In genomic region chr7:49789736-49790135, GRCh38 we compare ENCODE assay signal across 18 cellular contexts. TPM values are rescaled to one million over a fixed set of nuclear protein-coding genes. Genes with fewer than 3 reads are reported as not detected.
A peak's percentile ranks its signal among the peaks of the same experiment; 100 is the strongest.
DNase-seq lines count a peak whose midpoint lies in the region; ATAC-seq and TF ChIP-seq lines count a peak whose summit lies in the region.
"Had no signal": no experiment of that assay in that cellular context is flagged by ENCODE, and none has a peak within 500 bp of the region (broad histone marks: within the 10 kb centered on the region; RNA-seq: fewer than 3 reads in every experiment).

No MANE protein-coding gene starts in this region.

- H3K79me2 ChIP-seq in OCI-LY1 (ENCODE audit: insufficient read depth, low read length), result no peaks in the 10 kb centered on the region

- H2AFZ ChIP-seq in OCI-LY1 (ENCODE audit: low read length), result no peak overlapping the region

- no peak for TF ChIP-seq EP300 in esophagus muscularis mucosa (IDR thresholded peaks at IDR 0.05)

- H3K27ac ChIP-seq in OCI-LY1 (ENCODE audit: low read depth, low read length, poor library complexity, severe bottlenecking) (peak overlapping the region; percentile 72), esophagus muscularis mucosa (replicated peaks in 1 of 4) (no peak overlapping the region), prostate gland (no peak overlapping the region)
- H3K27ac ChIP-seq: BLaER1 had no signal

- intact Hi-C loops in esophagus muscularis mucosa (cut with DNase I), result no loop called here
- intact Hi-C loops in prostate gland (cut with DNase I), result no loop called here

- no peaks in the 10 kb centered on the region for H3K9me2 ChIP-seq in OCI-LY1 (ENCODE audit: low read depth, low read length)

- H3K4me2 ChIP-seq in OCI-LY1 (ENCODE audit: low read length), result no peak overlapping the region; the same call in 1 of the 2 replicates
- H3K4me2 ChIP-seq: BLaER1 had no signal

- 76% methylated on average over 8 of the region's 8 CpGs for WGBS in esophagus muscularis mucosa
- WGBS in prostate gland, result 80% methylated on average over 8 of the region's 8 CpGs

- H3K27me3 ChIP-seq in OCI-LY1 (ENCODE audit: insufficient read depth, low read length) (no peaks in the 10 kb centered on the region), esophagus muscularis mucosa (peaks cover 0 to 18% (median 0%) of the 10 kb centered on the region in 4 donors), prostate gland (replicated peaks; ENCODE audit: insufficient read depth) (no peaks in the 10 kb centered on the region)
- H3K27me3 ChIP-seq: BLaER1 had no signal

- H3F3A ChIP-seq in OCI-LY1 (ENCODE audit: insufficient read depth, low read length), result no peaks in the 10 kb centered on the region

- H3K36me3 ChIP-seq in OCI-LY1 (ENCODE audit: insufficient read depth, low read length) (no peaks in the 10 kb centered on the region), esophagus muscularis mucosa (no peaks in the 10 kb centered on the region), prostate gland (no peaks in the 10 kb centered on the region)
- H3K36me3 ChIP-seq: BLaER1 had no signal

- DNase-seq in NCI-H82 (lab: John Stamatoyannopoulos, UW), result peak; percentile 19
- no peak for DNase-seq in NCI-H82 treated with DMSO at 0.1 percent for 48 hours (lab: John Stamatoyannopoulos, UW; ENCODE audit: unreplicated experiment)
- peak; percentile 74 for DNase-seq in esophagus muscularis mucosa (ENCODE audit: extremely low spot score)
- DNase-seq in UCSD-AML1 (lab: John Stamatoyannopoulos, UW; ENCODE audit: unreplicated experiment), result no peak
- no peak for DNase-seq in prostate gland (ENCODE audit: low spot score)
- DNase-seq in left lobe of liver (ENCODE audit: low spot score), result no peak
- DNase-seq: 8988T; CD4-positive, alpha-beta memory T cell; DMS153; DMS79; GF-D8; GOT3; HFFc6 had no signal

- H3K4me1 ChIP-seq in OCI-LY1 (ENCODE audit: insufficient read depth, low read length, severe bottlenecking) (peaks cover 18% of the 10 kb centered on the region), esophagus muscularis mucosa (peaks cover 0 to under 1% (median 0%) of the 10 kb centered on the region in 4 donors), prostate gland (replicated peaks) (no peaks in the 10 kb centered on the region)
- H3K4me1 ChIP-seq: BLaER1 had no signal

- no peak for ATAC-seq in left lobe of liver
- ATAC-seq: HCT116 had no signal

- no peaks in the 10 kb centered on the region for H3K9me3 ChIP-seq in OCI-LY1 (ENCODE audit: low read length)
- no peaks in the 10 kb centered on the region for H3K9me3 ChIP-seq in esophagus muscularis mucosa
- H3K9me3 ChIP-seq in prostate gland, result no peaks in the 10 kb centered on the region

- TF ChIP-seq POLR2A in esophagus muscularis mucosa (IDR thresholded peaks at IDR 0.05; ENCODE audit: low read depth), result no peak
- TF ChIP-seq POLR2A in prostate gland (IDR thresholded peaks at IDR 0.05), result no peak

- H4K20me1 ChIP-seq in OCI-LY1 (ENCODE audit: insufficient read depth, low read length), result no peaks in the 10 kb centered on the region
- H4K20me1 ChIP-seq: BLaER1 had no signal

- H3K4me3 ChIP-seq in OCI-LY1 (ENCODE audit: low read depth, low read length, poor library complexity, severe bottlenecking) (no peak overlapping the region), esophagus muscularis mucosa (no peak overlapping the region), prostate gland (no peak overlapping the region)
- H3K4me3 ChIP-seq: BLaER1 had no signal

- no peak for TF ChIP-seq CTCF in OCI-LY1 (IDR thresholded peaks at IDR 0.05; ENCODE audit: low read length)
- no peak for TF ChIP-seq CTCF in esophagus muscularis mucosa (IDR thresholded peaks at IDR 0.05)
- no peak for TF ChIP-seq CTCF in prostate gland (IDR thresholded peaks at IDR 0.05)

- H3K9ac ChIP-seq in OCI-LY1 (ENCODE audit: low read length), result peak overlapping the region; percentile 6; the same call in 1 of the 2 replicates
- H3K9ac ChIP-seq: BLaER1 had no signal

RNA-seq across cellular contexts. Expression of gene VWC2, which starts 16.3 kb away (rescaled TPM):
- total RNA-seq in esophagus muscularis mucosa (under 1 TPM in 3 of 4 donors, not detected in 1; under 0.01 to 0.17 (median 0.06) TPM), prostate gland (under 1 TPM in 1 of 2 donors, not detected in 1; 0.11 TPM), left lobe of liver (not detected)
- total RNA-seq: A673; CD4-positive, alpha-beta memory T cell; Daoy; HFFc6 had no signal

Comparison
In these comparisons a context has a peak if more than half of its experiments do, and no peak if none do; other contexts are left out.
1. DNase-seq: peak in NCI-H82 (single experiment) and esophagus muscularis mucosa (single experiment); none in NCI-H82 treated with DMSO at 0.1 percent for 48 hours (single experiment), UCSD-AML1 (single experiment), prostate gland (single experiment) and left lobe of liver (single experiment).